10 cellular contexts compared by ENCODE assay signal in the genomic region with DNA sequence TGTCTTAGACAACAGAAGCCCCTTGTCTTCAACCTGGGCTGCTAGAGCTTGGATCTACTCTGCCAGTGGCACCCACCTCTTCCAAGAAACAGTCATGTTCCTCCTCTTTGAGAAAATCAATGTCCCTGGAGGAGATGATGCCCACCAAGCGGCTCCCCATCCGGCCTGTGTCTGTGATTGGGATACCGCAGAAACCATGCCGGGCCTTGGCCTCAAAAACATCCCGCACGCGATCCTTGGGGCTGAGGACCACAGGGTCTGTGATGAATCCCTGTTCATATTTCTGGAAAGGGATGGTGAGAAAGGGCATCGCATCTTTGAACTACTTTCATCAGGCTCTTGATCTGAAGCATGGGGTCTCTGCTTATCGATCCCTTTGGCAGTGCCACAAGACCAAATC. TPM values are rescaled to one million over a fixed set of nuclear protein-coding genes. Genes with fewer than 3 reads are reported as not detected.
DNase-seq lines count a peak whose midpoint lies in the region; ATAC-seq and TF ChIP-seq lines count a peak whose summit lies in the region.
"Had no signal": no experiment of that assay in that cellular context is flagged by ENCODE, and none has a peak within 500 bp of the region (broad histone marks: within the 10 kb centered on the region; RNA-seq: fewer than 3 reads in every experiment).

No MANE protein-coding gene starts in this region.

- H3K27me3 Mint-ChIP-seq in activated naive CD4-positive, alpha-beta T cell treated with anti-CD3 and anti-CD28 coated beads, Interleukin-2, amount 50 U/mL, for 24 hours = no peaks in the 10 kb centered on the region

- H3K79me2 ChIP-seq in SU-DHL-6 (ENCODE audit: insufficient read depth, low read length) = peaks cover 25% of the 10 kb centered on the region

- H3K27ac Mint-ChIP-seq in activated naive CD4-positive, alpha-beta T cell treated with anti-CD3 and anti-CD28 coated beads, Interleukin-2, amount 50 U/mL, for 24 hours = peak overlapping the region; percentile 97

- H3K4me3 ChIP-seq in SU-DHL-6 (ENCODE audit: insufficient read depth, low read length, poor library complexity, severe bottlenecking) = no peak overlapping the region
- H3K4me3 ChIP-seq in gastroesophageal sphincter = no peak overlapping the region
- H3K4me3 ChIP-seq in tibial nerve = no peak overlapping the region

- no peak for DNase-seq in activated naive CD4-positive, alpha-beta T cell treated with anti-CD3 and anti-CD28 coated beads, Interleukin-2, amount 50 U/mL, for 16 hours
- no peak for DNase-seq in tibial nerve (ENCODE audit: low spot score in 2 of 2)
- DNase-seq in NCI-H187 (lab: John Stamatoyannopoulos, UW) = no peak
- no peak for DNase-seq in foreskin melanocyte
- DNase-seq: BE2C had no signal

- peaks cover 33% of the 10 kb centered on the region for H3F3A ChIP-seq in SU-DHL-6 (ENCODE audit: insufficient read depth)

- TF ChIP-seq POLR2A in gastroesophageal sphincter (IDR thresholded peaks at IDR 0.05) (no peak), tibial nerve (IDR thresholded peaks at IDR 0.05) (no peak)

- peaks cover 24% of the 10 kb centered on the region for H3K36me3 Mint-ChIP-seq in activated naive CD4-positive, alpha-beta T cell treated with anti-CD3 and anti-CD28 coated beads, Interleukin-2, amount 50 U/mL, for 24 hours

- ATAC-seq in gastroesophageal sphincter (no peak), HG03457 (IDR thresholded peaks at IDR 0.05; ENCODE audit: unreplicated experiment) (no peak)
- ATAC-seq: esophagus mucosa had no signal

- H3K27me3 ChIP-seq in SU-DHL-6 (ENCODE audit: low read length) (no peaks in the 10 kb centered on the region), gastroesophageal sphincter (no peaks in the 10 kb centered on the region), tibial nerve (no peaks in the 10 kb centered on the region)
- H3K27me3 ChIP-seq: BE2C had no signal

- peaks cover 55% of the 10 kb centered on the region for H3K4me1 Mint-ChIP-seq in activated naive CD4-positive, alpha-beta T cell treated with anti-CD3 and anti-CD28 coated beads, Interleukin-2, amount 50 U/mL, for 24 hours

- no peaks in the 10 kb centered on the region for H3K9me3 Mint-ChIP-seq in activated naive CD4-positive, alpha-beta T cell treated with anti-CD3 and anti-CD28 coated beads, Interleukin-2, amount 50 U/mL, for 24 hours

- no peaks in the 10 kb centered on the region for H4K20me1 ChIP-seq in SU-DHL-6 (ENCODE audit: low read depth, low read length)

- TF ChIP-seq EP300 in gastroesophageal sphincter (IDR thresholded peaks at IDR 0.05) (no peak), tibial nerve (IDR thresholded peaks at IDR 0.05) (peak in 1 of 2 donors; percentile 7)

- peak overlapping the region; percentile 98 for H3K4me3 Mint-ChIP-seq in activated naive CD4-positive, alpha-beta T cell treated with anti-CD3 and anti-CD28 coated beads, Interleukin-2, amount 50 U/mL, for 24 hours

- H3K9me3 ChIP-seq in SU-DHL-6 (ENCODE audit: insufficient read depth, low read length) (no peaks in the 10 kb centered on the region), gastroesophageal sphincter (no peaks in the 10 kb centered on the region), tibial nerve (no peaks in the 10 kb centered on the region)
- H3K9me3 ChIP-seq: BE2C had no signal

- peaks cover 0 to 69% (median 15%) of the 10 kb centered on the region in 3 donors for H3K4me1 ChIP-seq in gastroesophageal sphincter
- peaks cover 0 to 56% (median 18%) of the 10 kb centered on the region in 4 donors for H3K4me1 ChIP-seq in tibial nerve
- H3K4me1 ChIP-seq: BE2C had no signal

- H3K36me3 ChIP-seq in SU-DHL-6 (ENCODE audit: low read length) = 0 out of 2 replicates have a peak, but pooled peaks cover 11% of the 10 kb centered on the region
- peaks cover 3 to 76% of the 10 kb centered on the region in 2 donors for H3K36me3 ChIP-seq in gastroesophageal sphincter
- peaks cover 5 to 72% (median 13%) of the 10 kb centered on the region in 3 donors for H3K36me3 ChIP-seq in tibial nerve

- H2AFZ ChIP-seq in SU-DHL-6 (ENCODE audit: low read depth, low read length, severe bottlenecking) = no peak overlapping the region

- H3K9ac ChIP-seq in SU-DHL-6 (ENCODE audit: low read length) = peak overlapping the region; percentile 83; the same call in 1 of the 2 replicates

- TF ChIP-seq CTCF in SU-DHL-6 (IDR thresholded peaks at IDR 0.05; ENCODE audit: insufficient read depth, low read length, poor library complexity, severe bottlenecking) = no peak
- no peak for TF ChIP-seq CTCF in gastroesophageal sphincter (IDR thresholded peaks at IDR 0.05)
- TF ChIP-seq CTCF in tibial nerve (IDR thresholded peaks at IDR 0.05) = no peak

- H3K27ac ChIP-seq in SU-DHL-6 (ENCODE audit: low read depth, low read length) (0 out of 2 replicates have a peak overlapping the region, but pooled peaks have one; percentile 59), gastroesophageal sphincter (peak overlapping the region in 3 of 4 donors; percentile 94 to 97 (median 94)), tibial nerve (peak overlapping the region in 3 of 4 donors; percentile 3 to 99 (median 96))

- no peaks in the 10 kb centered on the region for H3K9me2 ChIP-seq in SU-DHL-6 (replicated peaks; ENCODE audit: insufficient read depth, low read length)

- peak overlapping the region; percentile 68 for H3K4me2 ChIP-seq in SU-DHL-6 (ENCODE audit: low read depth, low read length, poor library complexity, severe bottlenecking)

- WGBS in gastroesophageal sphincter (ENCODE audit: low coverage in 1 of 2), 2 donors = 67 to 97% methylated on average over 1 to 9 of the region's 9 CpGs
- WGBS in tibial nerve, 2 donors = 90 to 96% methylated on average over 9 of the region's 9 CpGs

RNA-seq across cellular contexts. Expression of gene IMPDH2, which starts 1.6 kb away (rescaled TPM):
- total RNA-seq in gastroesophageal sphincter (100 to 1,000 TPM in 3 of 4 donors, 10 to 100 TPM in 1; 89.8 to 179 (median 118) TPM), tibial nerve (100 to 1,000 TPM; 108 to 156 (median 128) TPM)

RNA-seq across cellular contexts. Expression of gene NDUFAF3, which starts 5.7 kb away (rescaled TPM):
- total RNA-seq in gastroesophageal sphincter = 100 to 1,000 TPM in 3 of 4 donors, 10 to 100 TPM in 1; 79.4 to 131 (median 105) TPM
- total RNA-seq in tibial nerve = 100 to 1,000 TPM; 116 to 122 (median 118) TPM

RNA-seq across cellular contexts. Expression of gene DALRD3, which starts 9.3 kb away (rescaled TPM):
- 10 to 100 TPM; 11.8 to 29.0 (median 24.6) TPM for total RNA-seq in gastroesophageal sphincter
- 10 to 100 TPM; 35.7 to 48.6 (median 43.8) TPM for total RNA-seq in tibial nerve

RNA-seq across cellular contexts. Expression of gene WDR6, which starts 20.4 kb away (rescaled TPM):
- total RNA-seq in gastroesophageal sphincter (100 to 1,000 TPM in 2 of 4 donors, 10 to 100 TPM in 2; 61.5 to 110 (median 99.0) TPM), tibial nerve (100 to 1,000 TPM in 3 of 4 donors, 10 to 100 TPM in 1; 95.3 to 138 (median 117) TPM)

RNA-seq across cellular contexts. Expression of gene P4HTM, which starts 37.6 kb away (rescaled TPM):
- 10 to 100 TPM; 29.1 to 38.9 (median 35.2) TPM for total RNA-seq in gastroesophageal sphincter
- total RNA-seq in tibial nerve = 10 to 100 TPM; 76.4 to 99.0 (median 88.8) TPM
